19 cellular contexts compared by ENCODE assay signal in genomic region chr16:57137566-57138273, GRCh38. TPM values are rescaled to one million over a fixed set of nuclear protein-coding genes. Genes with fewer than 3 reads are reported as not detected.
DNase-seq lines count a peak whose midpoint lies in the region; ATAC-seq lines count a peak whose summit lies in the region.
"Had no signal": no experiment of that assay in that cellular context is flagged by ENCODE, and none has a peak within 500 bp of the region (broad histone marks: within the 10 kb centered on the region; RNA-seq: fewer than 3 reads in every experiment).

No MANE protein-coding gene starts in this region.

- H3K36me3 Mint-ChIP-seq in T-helper 2 cell treated with Interferon-gamma antibody and Interleukin-4, amounts not matched to agents 5 μg/mL and 100 μg/mL, for 36 hours (ENCODE audit: low read depth) = no peaks in the 10 kb centered on the region
- peaks cover 2% of the 10 kb centered on the region for H3K36me3 Mint-ChIP-seq in activated T-helper 1 cell treated with anti-CD3 and anti-CD28 coated beads, Interleukin-12 subunit alpha, Interleukin-12 subunit beta, Interleukin-2, Interleukin-4 antibody, amounts not matched to agents 30 ng/mL and 10 ng/mL and 1 ng/mL, durations not matched to agents 14 hours and 24 hours and 36 hours (ENCODE audit: low read depth)
- peaks cover 7% of the 10 kb centered on the region for H3K36me3 Mint-ChIP-seq in stimulated activated memory B cell treated with anti-CD40 and anti-IgM and Interleukin-4, amounts not matched to agents 10 μg/mL and 1 μg/mL and 100 μg/mL, for 72 hours

- no peaks in the 10 kb centered on the region for H3K9me3 Mint-ChIP-seq in T-helper 2 cell treated with Interferon-gamma antibody and Interleukin-4, amounts not matched to agents 5 μg/mL and 100 μg/mL, for 36 hours
- H3K9me3 Mint-ChIP-seq in activated T-helper 1 cell treated with anti-CD3 and anti-CD28 coated beads, Interleukin-12 subunit alpha, Interleukin-12 subunit beta, Interleukin-2, Interleukin-4 antibody, amounts not matched to agents 30 ng/mL and 10 ng/mL and 1 ng/mL, durations not matched to agents 14 hours and 24 hours and 36 hours = no peaks in the 10 kb centered on the region
- H3K9me3 Mint-ChIP-seq in stimulated activated memory B cell treated with anti-CD40 and anti-IgM and Interleukin-4, amounts not matched to agents 10 μg/mL and 1 μg/mL and 100 μg/mL, for 72 hours = no peaks in the 10 kb centered on the region
- H3K9me3 Mint-ChIP-seq: endodermal cell had no signal

- H3K27ac Mint-ChIP-seq in T-helper 2 cell treated with Interferon-gamma antibody and Interleukin-4, amounts not matched to agents 5 μg/mL and 100 μg/mL, for 36 hours = peak overlapping the region; percentile 15
- H3K27ac Mint-ChIP-seq in activated T-helper 1 cell treated with anti-CD3 and anti-CD28 coated beads, Interleukin-12 subunit alpha, Interleukin-12 subunit beta, Interleukin-2, Interleukin-4 antibody, amounts not matched to agents 30 ng/mL and 10 ng/mL and 1 ng/mL, durations not matched to agents 14 hours and 24 hours and 36 hours = peak overlapping the region; percentile 40
- H3K27ac Mint-ChIP-seq in stimulated activated memory B cell treated with anti-CD40 and anti-IgM and Interleukin-4, amounts not matched to agents 10 μg/mL and 1 μg/mL and 100 μg/mL, for 72 hours = peak overlapping the region; percentile 31
- H3K27ac Mint-ChIP-seq: B cell, endodermal cell had no signal

- H3K27ac ChIP-seq in layer of hippocampus (ENCODE audit: low read depth, low read length) = peak overlapping the region; percentile 58
- H3K27ac ChIP-seq: stomach had no signal

- no peaks in the 10 kb centered on the region for H3K27me3 ChIP-seq in layer of hippocampus (ENCODE audit: control insufficient read depth, insufficient read depth, low read length)
- H3K27me3 ChIP-seq: stomach had no signal

- no peak for DNase-seq in T-helper 2 cell treated with Interferon-gamma antibody and Interleukin-4, amounts not matched to agents 5 μg/mL and 100 μg/mL, for 36 hours (ENCODE audit: low spot score)
- no peak for DNase-seq in T-helper 2 cell
- no peak for DNase-seq in activated T-helper 1 cell treated with anti-CD3 and anti-CD28 coated beads, Interleukin-12 subunit alpha, Interleukin-12 subunit beta, Interleukin-2, Interleukin-4 antibody, amounts not matched to agents 30 ng/mL and 10 ng/mL and 1 ng/mL, durations not matched to agents 14 hours and 24 hours and 36 hours (ENCODE audit: low spot score)
- DNase-seq: activated gamma-delta T cell, cerebellar nuclear complex, endodermal cell, glutamatergic neuron, GOT3, NCI-H1105 treated with DMSO at 0.1 percent for 48 hours, NCI-H510A treated with DMSO at 0.1 percent for 48 hours, SHP77, stomach, T1000 had no signal

- H3K4me1 Mint-ChIP-seq in T-helper 2 cell treated with Interferon-gamma antibody and Interleukin-4, amounts not matched to agents 5 μg/mL and 100 μg/mL, for 36 hours (ENCODE audit: low read depth) = peaks cover 32% of the 10 kb centered on the region
- peaks cover 58% of the 10 kb centered on the region for H3K4me1 Mint-ChIP-seq in activated T-helper 1 cell treated with anti-CD3 and anti-CD28 coated beads, Interleukin-12 subunit alpha, Interleukin-12 subunit beta, Interleukin-2, Interleukin-4 antibody, amounts not matched to agents 30 ng/mL and 10 ng/mL and 1 ng/mL, durations not matched to agents 14 hours and 24 hours and 36 hours (ENCODE audit: low read depth)
- H3K4me1 Mint-ChIP-seq in stimulated activated memory B cell treated with anti-CD40 and anti-IgM and Interleukin-4, amounts not matched to agents 10 μg/mL and 1 μg/mL and 100 μg/mL, for 72 hours = peaks cover 72% of the 10 kb centered on the region
- H3K4me1 Mint-ChIP-seq: endodermal cell had no signal

- H3K4me3 Mint-ChIP-seq in T-helper 2 cell treated with Interferon-gamma antibody and Interleukin-4, amounts not matched to agents 5 μg/mL and 100 μg/mL, for 36 hours = no peak overlapping the region
- H3K4me3 Mint-ChIP-seq in activated T-helper 1 cell treated with anti-CD3 and anti-CD28 coated beads, Interleukin-12 subunit alpha, Interleukin-12 subunit beta, Interleukin-2, Interleukin-4 antibody, amounts not matched to agents 30 ng/mL and 10 ng/mL and 1 ng/mL, durations not matched to agents 14 hours and 24 hours and 36 hours = no peak overlapping the region
- H3K4me3 Mint-ChIP-seq in stimulated activated memory B cell treated with anti-CD40 and anti-IgM and Interleukin-4, amounts not matched to agents 10 μg/mL and 1 μg/mL and 100 μg/mL, for 72 hours = no peak overlapping the region
- H3K4me3 Mint-ChIP-seq: B cell, endodermal cell had no signal

- intact Hi-C loops in activated T-helper 1 cell treated with anti-CD3 and anti-CD28 coated beads, Interleukin-12 subunit alpha, Interleukin-12 subunit beta, Interleukin-2, Interleukin-4 antibody, amounts not matched to agents 30 ng/mL and 10 ng/mL and 1 ng/mL, durations not matched to agents 14 hours and 24 hours and 36 hours (cut with micrococcal nuclease) = no loop called here

- ATAC-seq in stimulated activated memory B cell treated with anti-CD40 and anti-IgM and Interleukin-4, amounts not matched to agents 10 μg/mL and 1 μg/mL and 100 μg/mL, for 72 hours = no peak
- ATAC-seq in HG02678 (IDR thresholded peaks at IDR 0.05; ENCODE audit: unreplicated experiment) (no peak), HG02852 (IDR thresholded peaks at IDR 0.05; ENCODE audit: unreplicated experiment) (no peak), HG03045 (IDR thresholded peaks at IDR 0.05; ENCODE audit: unreplicated experiment) (no peak)

- H3K27me3 Mint-ChIP-seq in T-helper 2 cell treated with Interferon-gamma antibody and Interleukin-4, amounts not matched to agents 5 μg/mL and 100 μg/mL, for 36 hours (ENCODE audit: low read depth) = no peaks in the 10 kb centered on the region
- H3K27me3 Mint-ChIP-seq in activated T-helper 1 cell treated with anti-CD3 and anti-CD28 coated beads, Interleukin-12 subunit alpha, Interleukin-12 subunit beta, Interleukin-2, Interleukin-4 antibody, amounts not matched to agents 30 ng/mL and 10 ng/mL and 1 ng/mL, durations not matched to agents 14 hours and 24 hours and 36 hours (ENCODE audit: insufficient read depth) = no peaks in the 10 kb centered on the region
- H3K27me3 Mint-ChIP-seq in stimulated activated memory B cell treated with anti-CD40 and anti-IgM and Interleukin-4, amounts not matched to agents 10 μg/mL and 1 μg/mL and 100 μg/mL, for 72 hours = no peaks in the 10 kb centered on the region
- H3K27me3 Mint-ChIP-seq: B cell had no signal

RNA-seq across cellular contexts. Expression of gene CPNE2, which starts 45.3 kb away (rescaled TPM):
- total RNA-seq in activated T-helper 1 cell treated with anti-CD3 and anti-CD28 coated beads, Interleukin-12 subunit alpha, Interleukin-12 subunit beta, Interleukin-2, Interleukin-4 antibody, amounts not matched to agents 30 ng/mL and 10 ng/mL and 1 ng/mL, durations not matched to agents 14 hours and 24 hours and 36 hours = 3.7 and 4.6 TPM in 2 replicates

RNA-seq across cellular contexts. Expression of gene PSME3IP1, which starts 48.1 kb away (rescaled TPM):
- 116 and 124 TPM in 2 replicates for total RNA-seq in activated T-helper 1 cell treated with anti-CD3 and anti-CD28 coated beads, Interleukin-12 subunit alpha, Interleukin-12 subunit beta, Interleukin-2, Interleukin-4 antibody, amounts not matched to agents 30 ng/mL and 10 ng/mL and 1 ng/mL, durations not matched to agents 14 hours and 24 hours and 36 hours

RNA-seq across cellular contexts. Expression of gene RSPRY1, which starts 48.4 kb away (rescaled TPM):
- 36.0 and 36.5 TPM in 2 replicates for total RNA-seq in activated T-helper 1 cell treated with anti-CD3 and anti-CD28 coated beads, Interleukin-12 subunit alpha, Interleukin-12 subunit beta, Interleukin-2, Interleukin-4 antibody, amounts not matched to agents 30 ng/mL and 10 ng/mL and 1 ng/mL, durations not matched to agents 14 hours and 24 hours and 36 hours
